ENCODE assay signal across 8 cellular contexts in genomic region chr4:75724867-75725724, GRCh38. TPM values are rescaled to one million over a fixed set of nuclear protein-coding genes. Genes with fewer than 3 reads are reported as not detected.
DNase-seq lines count a peak whose midpoint lies in the region; ATAC-seq lines count a peak whose summit lies in the region.

No MANE protein-coding gene starts in this region.

- intact Hi-C loops in activated CD4-positive, alpha-beta memory T cell treated with anti-CD3 and anti-CD28 coated beads for 36 hours (cut with micrococcal nuclease): loop anchor here (1.0 to 10.0 kb wide), 10 partner anchors 26 to 1350 kb away; partner anchors contain the start of genes CCNI, CDKL2, G3BP2 and NAAA

- peak overlapping the region; percentile 98 for H3K27ac Mint-ChIP-seq in activated CD4-positive, alpha-beta memory T cell treated with anti-CD3 and anti-CD28 coated beads for 36 hours
- H3K27ac Mint-ChIP-seq in effector memory CD8-positive, alpha-beta T cell: peak overlapping the region; percentile 99 to 100
- peak overlapping the region; percentile 95 for H3K27ac Mint-ChIP-seq in memory B cell

- POLR2A ChIA-PET in activated CD4-positive, alpha-beta memory T cell treated with anti-CD3 and anti-CD28 coated beads for 36 hours (lab: Charles Lee): interaction anchor here (0.7 to 5.4 kb wide), 11 partner anchors 39 to 423 kb away, joined by 3 to 46 read pairs (median 6); partner anchors contain the start of genes CDKL2, G3BP2, NUP54 and RCHY1

- H3K4me3 Mint-ChIP-seq in activated CD4-positive, alpha-beta memory T cell treated with anti-CD3 and anti-CD28 coated beads for 36 hours: peak overlapping the region; percentile 96
- H3K4me3 Mint-ChIP-seq in effector memory CD8-positive, alpha-beta T cell: peak overlapping the region; percentile 100
- peak overlapping the region; percentile 90 for H3K4me3 Mint-ChIP-seq in memory B cell

- peak; percentile 57 for ATAC-seq in HG02981 (IDR thresholded peaks at IDR 0.05; ENCODE audit: unreplicated experiment)
- ATAC-seq in effector memory CD8-positive, alpha-beta T cell (replicated peaks): peak; percentile 18
- ATAC-seq in memory B cell (ENCODE audit: low read depth): peak; percentile 8

- no peaks in the 10 kb centered on the region for H3K27me3 Mint-ChIP-seq in activated CD4-positive, alpha-beta memory T cell treated with anti-CD3 and anti-CD28 coated beads for 36 hours
- H3K27me3 Mint-ChIP-seq in effector memory CD8-positive, alpha-beta T cell: no peaks in the 10 kb centered on the region
- no peaks in the 10 kb centered on the region for H3K27me3 Mint-ChIP-seq in memory B cell

- CTCF ChIA-PET in activated CD4-positive, alpha-beta memory T cell treated with anti-CD3 and anti-CD28 coated beads for 36 hours (lab: Charles Lee): interaction anchor here (0.8 to 3.8 kb wide), 20 partner anchors 10 to 210 kb away, joined by 3 to 44 read pairs (median 6); partner anchors contain the start of genes CDKL2, G3BP2, RCHY1 and THAP6

- H3K4me1 Mint-ChIP-seq in activated CD4-positive, alpha-beta memory T cell treated with anti-CD3 and anti-CD28 coated beads for 36 hours (ENCODE audit: low read depth): peaks cover 55% of the 10 kb centered on the region
- peaks cover 35 to 45% of the 10 kb centered on the region in 2 donors for H3K4me1 Mint-ChIP-seq in effector memory CD8-positive, alpha-beta T cell (ENCODE audit: low read depth in 2 of 2)
- H3K4me1 Mint-ChIP-seq in memory B cell: peaks cover 21% of the 10 kb centered on the region

- H3K36me3 Mint-ChIP-seq in activated CD4-positive, alpha-beta memory T cell treated with anti-CD3 and anti-CD28 coated beads for 36 hours: peaks cover 8% of the 10 kb centered on the region
- H3K36me3 Mint-ChIP-seq in effector memory CD8-positive, alpha-beta T cell (ENCODE audit: insufficient read depth): peaks cover 17% of the 10 kb centered on the region
- H3K36me3 Mint-ChIP-seq in memory B cell: peaks cover 4% of the 10 kb centered on the region

- DNase-seq in activated T-cell treated with anti-CD3 and anti-CD28 coated beads for 1 hour (ENCODE audit: low read depth) (peak; percentile 24), NCI-H2227 treated with DMSO at 0.1 percent for 48 hours (lab: John Stamatoyannopoulos, UW) (peak; percentile 32), memory B cell (ENCODE audit: low spot score in 2 of 2) (peak in 1 of 2 donors; percentile 33)
- DNase-seq in activated T-cell treated with anti-CD3 and anti-CD28 coated beads, Interleukin-2, amount 50 U/mL, for 1 hour: no peak
- DNase-seq in activated CD4-positive, alpha-beta memory T cell treated with anti-CD3 and anti-CD28 coated beads for 36 hours: peak; percentile 81
- DNase-seq in effector memory CD8-positive, alpha-beta T cell: peak; percentile 24 to 35 (median 24)
- peak; percentile 25 for DNase-seq in stimulated activated CD8-positive, alpha-beta memory T cell treated with anti-CD3 and anti-CD28 coated beads, Interleukin-12 subunit alpha, Interleukin-12 subunit beta, amount 100 ng/mL, for 1 hour (ENCODE audit: low read depth)

- H3K9me3 Mint-ChIP-seq in activated CD4-positive, alpha-beta memory T cell treated with anti-CD3 and anti-CD28 coated beads for 36 hours: no peaks in the 10 kb centered on the region
- H3K9me3 Mint-ChIP-seq in effector memory CD8-positive, alpha-beta T cell: no peaks in the 10 kb centered on the region
- H3K9me3 Mint-ChIP-seq in memory B cell: no peaks in the 10 kb centered on the region

RNA-seq across cellular contexts. Expression of gene USO1, which starts 0.7 kb away (rescaled TPM):
- total RNA-seq in activated CD4-positive, alpha-beta memory T cell treated with anti-CD3 and anti-CD28 coated beads for 36 hours: 10 to 100 TPM; 57.3 to 59.0 TPM

RNA-seq across cellular contexts. Expression of gene G3BP2, which starts 51.9 kb away (rescaled TPM):
- 100 to 1,000 TPM; 137 to 144 TPM for total RNA-seq in activated CD4-positive, alpha-beta memory T cell treated with anti-CD3 and anti-CD28 coated beads for 36 hours
